ENCODE assay signal across 12 cellular contexts in genomic region chr3:77259701-77260100, GRCh38.
"Had no signal": no experiment of that assay in that cellular context is flagged by ENCODE, and none has a peak within 500 bp of the region (broad histone marks: within the 10 kb centered on the region; RNA-seq: fewer than 3 reads in every experiment).

No MANE protein-coding gene starts in this region.

- H3K4me3 ChIP-seq: heart left ventricle, right atrium auricular region, smooth muscle cell, upper lobe of left lung had no signal

- H3K9me3 ChIP-seq: heart left ventricle, neutrophil, right atrium auricular region, upper lobe of left lung had no signal

- H3K27ac ChIP-seq: heart left ventricle, neutrophil, right atrium auricular region, upper lobe of left lung had no signal

- H3K4me3 Mint-ChIP-seq: activated naive CD4-positive, alpha-beta T cell treated with anti-CD3 and anti-CD28 coated beads for 36 hours; naive thymus-derived CD8-positive, alpha-beta T cell; stimulated activated naive B cell treated with anti-CD40 and anti-IgM and Interleukin-4, amounts not matched to agents 10 μg/mL and 1 μg/mL and 100 μg/mL, for 72 hours; WTC11 had no signal

- ATAC-seq: heart left ventricle; naive thymus-derived CD8-positive, alpha-beta T cell; stimulated activated naive B cell treated with anti-CD40 and anti-IgM and Interleukin-4, amounts not matched to agents 10 μg/mL and 1 μg/mL and 100 μg/mL, for 72 hours; WTC11 had no signal

- H3K36me3 Mint-ChIP-seq: naive thymus-derived CD8-positive, alpha-beta T cell; stimulated activated naive B cell treated with anti-CD40 and anti-IgM and Interleukin-4, amounts not matched to agents 10 μg/mL and 1 μg/mL and 100 μg/mL, for 72 hours; WTC11 had no signal

- H3K4me1 ChIP-seq: heart left ventricle, right atrium auricular region, upper lobe of left lung had no signal

- H3K36me3 ChIP-seq: heart left ventricle, neutrophil, right atrium auricular region, upper lobe of left lung had no signal

- H3K4me1 Mint-ChIP-seq: naive thymus-derived CD8-positive, alpha-beta T cell; stimulated activated naive B cell treated with anti-CD40 and anti-IgM and Interleukin-4, amounts not matched to agents 10 μg/mL and 1 μg/mL and 100 μg/mL, for 72 hours had no signal

- H3K27ac Mint-ChIP-seq: activated naive CD4-positive, alpha-beta T cell treated with anti-CD3 and anti-CD28 coated beads for 36 hours; naive thymus-derived CD8-positive, alpha-beta T cell; stimulated activated naive B cell treated with anti-CD40 and anti-IgM and Interleukin-4, amounts not matched to agents 10 μg/mL and 1 μg/mL and 100 μg/mL, for 72 hours; WTC11 had no signal

- DNase-seq: activated CD4-positive, alpha-beta T cell treated with anti-CD3 and anti-CD28 coated beads for 48 hours; activated naive CD4-positive, alpha-beta T cell treated with anti-CD3 and anti-CD28 coated beads for 36 hours; foreskin melanocyte; heart left ventricle; naive thymus-derived CD8-positive, alpha-beta T cell; stimulated activated naive B cell treated with anti-CD40 and anti-IgM and Interleukin-4, amounts not matched to agents 10 μg/mL and 1 μg/mL and 100 μg/mL, for 72 hours; substantia nigra; upper lobe of left lung had no signal

- H3K27me3 ChIP-seq: heart left ventricle, neutrophil, right atrium auricular region, upper lobe of left lung had no signal
